Comparison of ENCODE assay signal across 3 cellular contexts in genomic region chr12:8794611-8795010, GRCh38. TPM values are rescaled to one million over a fixed set of nuclear protein-coding genes. Genes with fewer than 3 reads are reported as not detected.
"Had no signal": no experiment of that assay in that cellular context is flagged by ENCODE, and none has a peak within 500 bp of the region (broad histone marks: within the 10 kb centered on the region; RNA-seq: fewer than 3 reads in every experiment).

No MANE protein-coding gene starts in this region.

RNA-seq across cellular contexts. Expression of gene A2ML1, which starts 27.8 kb away (rescaled TPM):
- total RNA-seq: subcutaneous adipose tissue, transverse colon, upper lobe of right lung had no signal
